1 cellular context compared by ENCODE assay signal in the genomic region with DNA sequence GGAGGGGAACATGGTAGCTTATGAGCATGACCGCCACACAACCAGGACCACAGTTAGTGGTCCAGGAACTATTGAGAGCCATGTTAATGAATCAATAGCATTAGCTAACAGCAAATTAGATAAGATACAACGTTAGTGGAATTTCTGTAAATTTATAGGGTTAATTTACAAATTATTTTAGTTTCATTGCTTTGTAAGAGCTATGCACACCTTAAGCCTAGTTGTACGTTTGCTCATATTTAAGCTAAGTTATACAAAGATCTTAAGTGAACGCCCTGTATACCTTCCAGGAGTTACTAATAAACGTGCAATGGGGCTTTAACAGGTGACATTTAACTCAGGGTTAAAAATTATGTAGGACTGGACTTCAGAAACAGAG.
TF ChIP-seq lines count a peak whose summit lies in the region.

No MANE protein-coding gene starts in this region.

TF ChIP-seq in WTC11, 78 proteins besides CTCF, POLR2A, EP300 and RAD21 (continued from another document):
- TF ChIP-seq, protein P1, sequence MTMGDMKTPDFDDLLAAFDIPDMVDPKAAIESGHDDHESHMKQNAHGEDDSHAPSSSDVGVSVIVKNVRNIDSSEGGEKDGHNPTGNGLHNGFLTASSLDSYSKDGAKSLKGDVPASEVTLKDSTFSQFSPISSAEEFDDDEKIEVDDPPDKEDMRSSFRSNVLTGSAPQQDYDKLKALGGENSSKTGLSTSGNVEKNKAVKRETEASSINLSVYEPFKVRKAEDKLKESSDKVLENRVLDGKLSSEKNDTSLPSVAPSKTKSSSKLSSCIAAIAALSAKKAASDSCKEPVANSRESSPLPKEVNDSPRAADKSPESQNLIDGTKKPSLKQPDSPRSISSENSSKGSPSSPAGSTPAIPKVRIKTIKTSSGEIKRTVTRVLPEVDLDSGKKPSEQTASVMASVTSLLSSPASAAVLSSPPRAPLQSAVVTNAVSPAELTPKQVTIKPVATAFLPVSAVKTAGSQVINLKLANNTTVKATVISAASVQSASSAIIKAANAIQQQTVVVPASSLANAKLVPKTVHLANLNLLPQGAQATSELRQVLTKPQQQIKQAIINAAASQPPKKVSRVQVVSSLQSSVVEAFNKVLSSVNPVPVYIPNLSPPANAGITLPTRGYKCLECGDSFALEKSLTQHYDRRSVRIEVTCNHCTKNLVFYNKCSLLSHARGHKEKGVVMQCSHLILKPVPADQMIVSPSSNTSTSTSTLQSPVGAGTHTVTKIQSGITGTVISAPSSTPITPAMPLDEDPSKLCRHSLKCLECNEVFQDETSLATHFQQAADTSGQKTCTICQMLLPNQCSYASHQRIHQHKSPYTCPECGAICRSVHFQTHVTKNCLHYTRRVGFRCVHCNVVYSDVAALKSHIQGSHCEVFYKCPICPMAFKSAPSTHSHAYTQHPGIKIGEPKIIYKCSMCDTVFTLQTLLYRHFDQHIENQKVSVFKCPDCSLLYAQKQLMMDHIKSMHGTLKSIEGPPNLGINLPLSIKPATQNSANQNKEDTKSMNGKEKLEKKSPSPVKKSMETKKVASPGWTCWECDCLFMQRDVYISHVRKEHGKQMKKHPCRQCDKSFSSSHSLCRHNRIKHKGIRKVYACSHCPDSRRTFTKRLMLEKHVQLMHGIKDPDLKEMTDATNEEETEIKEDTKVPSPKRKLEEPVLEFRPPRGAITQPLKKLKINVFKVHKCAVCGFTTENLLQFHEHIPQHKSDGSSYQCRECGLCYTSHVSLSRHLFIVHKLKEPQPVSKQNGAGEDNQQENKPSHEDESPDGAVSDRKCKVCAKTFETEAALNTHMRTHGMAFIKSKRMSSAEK (CRISPR knock-in tag; IDR thresholded peaks at IDR 0.05; ENCODE audit: borderline replicate concordance): no peak
- 0 out of 2 replicates have a peak, but pooled peaks have one; percentile 8 for TF ChIP-seq ETV6 (CRISPR knock-in tag; IDR thresholded peaks at IDR 0.05)
TF ChIP-seq in WTC11: peak in this region for 1.
